In genomic region chr20:16930656-16931055, GRCh38 we compare ENCODE assay signal across 2 cellular contexts.
TF ChIP-seq lines count a peak whose summit lies in the region.

No MANE protein-coding gene starts in this region.

TF ChIP-seq in H1, 55 proteins besides CTCF, POLR2A, EP300 and RAD21:
- TF ChIP-seq CBX5 (IDR thresholded peaks at IDR 0.05; ENCODE audit: low read depth, low read length) = no peak

TF ChIP-seq in HEK293T, 16 proteins besides CTCF, POLR2A, EP300 and RAD21:
- TF ChIP-seq SUZ12 (IDR thresholded peaks at IDR 0.05) = no peak
- no peak for TF ChIP-seq FOXM1 (IDR thresholded peaks at IDR 0.05; ENCODE audit: borderline replicate concordance)
- no peak for TF ChIP-seq PKNOX1 (IDR thresholded peaks at IDR 0.05)
- TF ChIP-seq LEF1 (IDR thresholded peaks at IDR 0.05; ENCODE audit: borderline replicate concordance) = no peak
- TF ChIP-seq ELF4 (IDR thresholded peaks at IDR 0.05) = no peak
- TF ChIP-seq ARNT (IDR thresholded peaks at IDR 0.05) = no peak
- TF ChIP-seq ZNF384 (IDR thresholded peaks at IDR 0.05) = no peak
- no peak for TF ChIP-seq NFRKB (IDR thresholded peaks at IDR 0.05)
- TF ChIP-seq FOXK2 (IDR thresholded peaks at IDR 0.05) = no peak
- no peak for TF ChIP-seq BHLHE40 (IDR thresholded peaks at IDR 0.05; ENCODE audit: borderline replicate concordance)
- no peak for TF ChIP-seq CTBP1 (IDR thresholded peaks at IDR 0.05; ENCODE audit: borderline replicate concordance)
- TF ChIP-seq TARDBP (IDR thresholded peaks at IDR 0.05) = no peak
- TF ChIP-seq FOXA1 (IDR thresholded peaks at IDR 0.05) = no peak
- no peak for TF ChIP-seq HDGF (IDR thresholded peaks at IDR 0.05; ENCODE audit: borderline replicate concordance)
- no peak for TF ChIP-seq L3MBTL2 (conservative IDR thresholded peaks at IDR 0.05)
- TF ChIP-seq SP1 (IDR thresholded peaks at IDR 0.05) = no peak
